1 cellular context compared by ENCODE assay signal in genomic region chr9:121242955-121243346, GRCh38.
TF ChIP-seq lines count a peak whose summit lies in the region.

No MANE protein-coding gene starts in this region.

TF ChIP-seq in GM23338, 12 proteins besides CTCF, POLR2A, EP300 and RAD21:
- TF ChIP-seq REST (IDR thresholded peaks at IDR 0.05; ENCODE audit: unreplicated experiment) (no peak), EZH2 (IDR thresholded peaks at IDR 0.05; ENCODE audit: low read depth, unreplicated experiment) (no peak), ZNF462 (CRISPR knock-in tag; IDR thresholded peaks at IDR 0.05) (no peak), ZNF331 (CRISPR knock-in tag; IDR thresholded peaks at IDR 0.05; ENCODE audit: low read depth) (no peak), CREB1 (CRISPR knock-in tag; IDR thresholded peaks at IDR 0.05; ENCODE audit: low read depth) (no peak), ZNF114 (CRISPR knock-in tag; IDR thresholded peaks at IDR 0.05) (no peak), POLR2AphosphoS5 (IDR thresholded peaks at IDR 0.05; ENCODE audit: low read depth) (no peak), EZH2phosphoT487 (IDR thresholded peaks at IDR 0.05; ENCODE audit: unreplicated experiment) (no peak), ETS1 (IDR thresholded peaks at IDR 0.05) (no peak), NANOG (IDR thresholded peaks at IDR 0.05; ENCODE audit: borderline replicate concordance) (no peak), STAT1 (IDR thresholded peaks at IDR 0.05; ENCODE audit: unreplicated experiment) (no peak), JUNB (IDR thresholded peaks at IDR 0.05; ENCODE audit: unreplicated experiment) (no peak)
